ENCODE assay signal across 1 cellular context in the genomic region with DNA sequence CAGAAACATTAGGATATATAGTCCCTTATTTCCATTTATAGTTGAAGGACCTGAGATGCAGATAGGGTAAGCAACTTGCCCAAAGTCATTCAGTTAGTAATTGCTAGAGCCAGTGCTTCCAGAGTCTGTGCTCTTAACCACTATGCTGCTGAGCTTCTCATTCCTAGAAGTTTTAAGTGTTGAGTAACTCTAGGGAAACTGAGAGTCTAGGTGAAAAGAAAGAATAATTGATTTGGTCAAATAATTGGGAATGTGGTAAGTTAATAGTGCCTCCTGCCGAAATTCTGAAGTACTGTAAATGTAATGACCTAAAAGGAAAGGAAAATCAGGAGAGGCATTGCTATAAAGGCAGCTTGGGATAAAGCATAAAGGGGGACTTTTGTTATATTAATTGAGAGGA.
TF ChIP-seq lines count a peak whose summit lies in the region.

No MANE protein-coding gene starts in this region.

TF ChIP-seq in K562, 482 proteins besides CTCF, POLR2A, EP300 and RAD21:
- TF ChIP-seq, protein P1, sequence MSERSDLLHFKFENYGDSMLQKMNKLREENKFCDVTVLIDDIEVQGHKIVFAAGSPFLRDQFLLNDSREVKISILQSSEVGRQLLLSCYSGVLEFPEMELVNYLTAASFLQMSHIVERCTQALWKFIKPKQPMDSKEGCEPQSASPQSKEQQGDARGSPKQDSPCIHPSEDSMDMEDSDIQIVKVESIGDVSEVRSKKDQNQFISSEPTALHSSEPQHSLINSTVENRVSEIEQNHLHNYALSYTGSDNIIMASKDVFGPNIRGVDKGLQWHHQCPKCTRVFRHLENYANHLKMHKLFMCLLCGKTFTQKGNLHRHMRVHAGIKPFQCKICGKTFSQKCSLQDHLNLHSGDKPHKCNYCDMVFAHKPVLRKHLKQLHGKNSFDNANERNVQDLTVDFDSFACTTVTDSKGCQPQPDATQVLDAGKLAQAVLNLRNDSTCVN (CRISPR knock-in tag; IDR thresholded peaks at IDR 0.05): no peak
- TF ChIP-seq ZNF41 (CRISPR knock-in tag; conservative IDR thresholded peaks at IDR 0.05) (no peak), SIN3B (IDR thresholded peaks at IDR 0.05; ENCODE audit: low read depth) (no peak), TGIF2 (CRISPR knock-in tag; IDR thresholded peaks at IDR 0.05) (no peak), TBL1XR1 (IDR thresholded peaks at IDR 0.05; ENCODE audit: low read length in 2 of 2) (no peak), ZNF584 (CRISPR knock-in tag; IDR thresholded peaks at IDR 0.05; ENCODE audit: low read depth) (no peak), ZNF212 (CRISPR knock-in tag; IDR thresholded peaks at IDR 0.05) (no peak), IFI16 (CRISPR knock-in tag; IDR thresholded peaks at IDR 0.05) (no peak), FUS (optimal IDR thresholded peaks at IDR 0.05; ENCODE audit: low read depth, low read length) (no peak), HDAC2 (IDR thresholded peaks at IDR 0.05) (no peak), SMARCE1 (IDR thresholded peaks at IDR 0.05) (no peak)
- TF ChIP-seq, protein P2, sequence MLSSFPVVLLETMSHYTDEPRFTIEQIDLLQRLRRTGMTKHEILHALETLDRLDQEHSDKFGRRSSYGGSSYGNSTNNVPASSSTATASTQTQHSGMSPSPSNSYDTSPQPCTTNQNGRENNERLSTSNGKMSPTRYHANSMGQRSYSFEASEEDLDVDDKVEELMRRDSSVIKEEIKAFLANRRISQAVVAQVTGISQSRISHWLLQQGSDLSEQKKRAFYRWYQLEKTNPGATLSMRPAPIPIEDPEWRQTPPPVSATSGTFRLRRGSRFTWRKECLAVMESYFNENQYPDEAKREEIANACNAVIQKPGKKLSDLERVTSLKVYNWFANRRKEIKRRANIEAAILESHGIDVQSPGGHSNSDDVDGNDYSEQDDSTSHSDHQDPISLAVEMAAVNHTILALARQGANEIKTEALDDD (IDR thresholded peaks at IDR 0.05): no peak
- TF ChIP-seq, protein P3, sequence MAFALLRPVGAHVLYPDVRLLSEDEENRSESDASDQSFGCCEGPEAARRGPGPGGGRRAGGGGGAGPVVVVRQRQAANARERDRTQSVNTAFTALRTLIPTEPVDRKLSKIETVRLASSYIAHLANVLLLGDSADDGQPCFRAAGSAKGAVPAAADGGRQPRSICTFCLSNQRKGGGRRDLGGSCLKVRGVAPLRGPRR (CRISPR knock-in tag; IDR thresholded peaks at IDR 0.05): no peak
- TF ChIP-seq, protein P4, sequence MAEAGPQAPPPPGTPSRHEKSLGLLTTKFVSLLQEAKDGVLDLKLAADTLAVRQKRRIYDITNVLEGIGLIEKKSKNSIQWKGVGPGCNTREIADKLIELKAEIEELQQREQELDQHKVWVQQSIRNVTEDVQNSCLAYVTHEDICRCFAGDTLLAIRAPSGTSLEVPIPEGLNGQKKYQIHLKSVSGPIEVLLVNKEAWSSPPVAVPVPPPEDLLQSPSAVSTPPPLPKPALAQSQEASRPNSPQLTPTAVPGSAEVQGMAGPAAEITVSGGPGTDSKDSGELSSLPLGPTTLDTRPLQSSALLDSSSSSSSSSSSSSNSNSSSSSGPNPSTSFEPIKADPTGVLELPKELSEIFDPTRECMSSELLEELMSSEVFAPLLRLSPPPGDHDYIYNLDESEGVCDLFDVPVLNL (CRISPR knock-in tag; IDR thresholded peaks at IDR 0.05; ENCODE audit: low read depth): no peak
